ENCODE assay signal across 8 cellular contexts in genomic region chr1:241531195-241532172, GRCh38. TPM values are rescaled to one million over a fixed set of nuclear protein-coding genes. Genes with fewer than 3 reads are reported as not detected.
DNase-seq lines count a peak whose midpoint lies in the region; ATAC-seq and TF ChIP-seq lines count a peak whose summit lies in the region.

No MANE protein-coding gene starts in this region.

- no peaks in the 10 kb centered on the region for H3K9me3 Mint-ChIP-seq in activated naive CD4-positive, alpha-beta T cell treated with anti-CD3 and anti-CD28 coated beads, Interleukin-2, amount 50 U/mL, for 72 hours
- H3K9me3 Mint-ChIP-seq in glutamatergic neuron (ENCODE audit: unreplicated experiment), result no peaks in the 10 kb centered on the region

- no peaks in the 10 kb centered on the region for H3K27me3 Mint-ChIP-seq in glutamatergic neuron (ENCODE audit: unreplicated experiment)

- H3K27ac Mint-ChIP-seq in activated naive CD4-positive, alpha-beta T cell treated with anti-CD3 and anti-CD28 coated beads, Interleukin-2, amount 50 U/mL, for 72 hours, result peak overlapping the region; percentile 90 to 95
- no peak overlapping the region for H3K27ac Mint-ChIP-seq in glutamatergic neuron (ENCODE audit: unreplicated experiment)

- no peaks in the 10 kb centered on the region for H3K4me1 ChIP-seq in rectal smooth muscle tissue (ENCODE audit: control insufficient read depth, insufficient read depth, low read length)

- ATAC-seq in GM21381 (IDR thresholded peaks at IDR 0.05; ENCODE audit: unreplicated experiment) (peak; percentile 64), HG03571 (IDR thresholded peaks at IDR 0.05; ENCODE audit: unreplicated experiment) (peak; percentile 72)
- ATAC-seq in activated naive CD4-positive, alpha-beta T cell treated with anti-CD3 and anti-CD28 coated beads, Interleukin-2, amount 50 U/mL, for 72 hours, result peak; percentile 81 to 84

- H3K4me3 Mint-ChIP-seq in glutamatergic neuron (ENCODE audit: unreplicated experiment), result peak overlapping the region; percentile 59

- no peak overlapping the region for H3K27ac ChIP-seq in rectal smooth muscle tissue (ENCODE audit: low read depth, low read length)

- TF ChIP-seq CTCF in glutamatergic neuron (IDR thresholded peaks at IDR 0.05; ENCODE audit: partially characterized antibody, unreplicated experiment), result peak; percentile 53

- no peaks in the 10 kb centered on the region for H3K36me3 Mint-ChIP-seq in activated naive CD4-positive, alpha-beta T cell treated with anti-CD3 and anti-CD28 coated beads, Interleukin-2, amount 50 U/mL, for 72 hours
- no peaks in the 10 kb centered on the region for H3K36me3 Mint-ChIP-seq in glutamatergic neuron (ENCODE audit: unreplicated experiment)

- no peaks in the 10 kb centered on the region for H3K36me3 ChIP-seq in rectal smooth muscle tissue (ENCODE audit: control insufficient read depth, insufficient read depth, low read length)

- peak; percentile 43 for DNase-seq in Daoy (ENCODE audit: low read depth)
- peak; percentile 20 for DNase-seq in NCI-H510A (lab: John Stamatoyannopoulos, UW)
- no peak for DNase-seq in activated naive CD4-positive, alpha-beta T cell treated with anti-CD3 and anti-CD28 coated beads, Interleukin-2, amount 50 U/mL, for 72 hours (ENCODE audit: low spot score in 2 of 2)
- DNase-seq in glutamatergic neuron, result no peak
- no peak for DNase-seq in stimulated activated CD4-positive, alpha-beta T cell treated with anti-CD3 and anti-CD28 coated beads, Interleukin-15, amount 100 ng/mL, for 24 hours

- H3K4me3 ChIP-seq in rectal smooth muscle tissue (ENCODE audit: low read length), result peak overlapping the region; percentile 63

- no peak overlapping the region for H3K9ac ChIP-seq in rectal smooth muscle tissue (ENCODE audit: low read length)

- H3K4me1 Mint-ChIP-seq in glutamatergic neuron (ENCODE audit: low read depth, unreplicated experiment), result peaks cover 6% of the 10 kb centered on the region

- H3K27me3 ChIP-seq in rectal smooth muscle tissue (ENCODE audit: control insufficient read depth, insufficient read depth, low read length), result no peaks in the 10 kb centered on the region

RNA-seq across cellular contexts. Expression of gene KMO, which starts 0.7 kb away (rescaled TPM):
- total RNA-seq in Daoy (2014; rRNA removed; shearing (Covaris generic)), result 0.17 and 17.1 TPM in 2 replicates
- total RNA-seq in activated naive CD4-positive, alpha-beta T cell treated with anti-CD3 and anti-CD28 coated beads, Interleukin-2, amount 50 U/mL, for 72 hours, result not detected
- not detected for total RNA-seq in glutamatergic neuron (ENCODE audit: unreplicated experiment)

RNA-seq across cellular contexts. Expression of gene FH, which starts 11.9 kb away (rescaled TPM):
- total RNA-seq in Daoy (2014; rRNA removed; shearing (Covaris generic)), result 103 and 104 TPM in 2 replicates
- 10 to 100 TPM; 65.8 to 69.8 TPM for total RNA-seq in activated naive CD4-positive, alpha-beta T cell treated with anti-CD3 and anti-CD28 coated beads, Interleukin-2, amount 50 U/mL, for 72 hours
- total RNA-seq in glutamatergic neuron (ENCODE audit: unreplicated experiment), result 51.0 TPM

Comparison
In these comparisons a context has a peak if more than half of its experiments do, and no peak if none do; other contexts are left out.
1. DNase-seq: peak in Daoy (single experiment) and NCI-H510A (single experiment); none in activated naive CD4-positive, alpha-beta T cell treated with anti-CD3 and anti-CD28 coated beads, Interleukin-2, amount 50 U/mL, for 72 hours (0 of 2), glutamatergic neuron (single experiment) and stimulated activated CD4-positive, alpha-beta T cell treated with anti-CD3 and anti-CD28 coated beads, Interleukin-15, amount 100 ng/mL, for 24 hours (single experiment).
2. Peak in every context shown above with its lines, with median percentiles within 50 percentile points of each other: ATAC-seq.